Comparison of ENCODE assay signal across 8 cellular contexts in the genomic region with DNA sequence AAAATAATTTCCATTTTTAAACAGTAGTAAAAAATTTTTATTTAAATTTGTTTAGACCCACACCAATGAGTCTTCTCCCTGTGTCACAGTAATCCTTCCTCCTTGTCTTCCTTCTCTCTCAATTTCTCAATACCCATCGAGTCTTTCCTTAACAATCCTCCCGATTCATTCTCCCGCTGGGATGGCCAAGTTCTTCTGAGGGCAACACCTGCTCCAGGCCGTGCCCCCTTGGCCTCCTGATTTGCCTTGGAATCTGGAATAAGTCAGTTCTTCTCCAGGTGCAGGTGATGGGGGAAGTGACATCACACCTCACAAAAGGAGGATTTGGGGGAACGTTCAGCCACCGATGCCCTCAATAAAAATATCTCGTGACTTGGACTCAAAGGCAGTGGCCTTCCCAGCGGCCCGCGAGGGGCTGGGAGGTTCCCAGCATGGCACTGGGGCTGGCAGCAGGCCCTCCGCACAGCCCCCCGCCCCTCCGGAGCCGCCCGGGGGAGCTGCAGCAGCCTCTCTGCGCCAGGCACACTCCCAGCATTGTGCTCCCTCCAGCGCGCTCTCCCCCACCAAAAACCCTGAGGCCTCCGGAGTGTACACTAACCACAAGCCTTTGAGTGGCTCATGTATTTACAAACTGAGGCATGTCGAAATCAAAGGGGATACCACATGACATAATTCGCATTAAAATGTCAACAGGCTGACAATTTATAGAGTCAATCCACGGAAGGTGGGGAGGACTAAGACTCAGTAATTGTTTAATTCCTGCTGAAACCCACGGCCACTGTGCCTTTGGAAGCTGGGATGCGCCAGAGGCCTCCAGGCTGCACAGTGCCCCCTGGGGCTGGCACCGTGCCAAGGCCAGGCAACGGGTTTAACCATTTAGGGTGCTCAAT.
DNase-seq lines count a peak whose midpoint lies in the region; FAIRE-seq and TF ChIP-seq lines count a peak whose summit lies in the region.

No MANE protein-coding gene starts in this region.

- no peak; the same call in 1 of the 2 replicates for TF ChIP-seq CTCF in AG09319 (IDR thresholded peaks at IDR 0.05; ENCODE audit: low read depth, low read length)
- no peak for TF ChIP-seq CTCF in keratinocyte (optimal IDR thresholded peaks at IDR 0.05 in 1 of 3, IDR thresholded peaks at IDR 0.05 in 1 of 3, conservative IDR thresholded peaks at IDR 0.05 in 1 of 3; ENCODE audit: extremely low read depth in 1 of 3, insufficient read depth in 2 of 3, low read length in 3 of 3)

- H3K36me3 ChIP-seq in keratinocyte (ENCODE audit: control insufficient read depth in 2 of 2, extremely low read depth in 1 of 2, insufficient read depth in 2 of 2, low read length in 2 of 2), result no peaks in the 10 kb centered on the region

- peak overlapping the region; percentile 70 for H3K4me2 ChIP-seq in keratinocyte (ENCODE audit: control insufficient read depth, extremely low read depth, insufficient read depth, low read depth, low read length)

- peaks cover 7% of the 10 kb centered on the region for H3K4me1 ChIP-seq in keratinocyte (ENCODE audit: control insufficient read depth, extremely low read depth, insufficient read depth, low read length)

- no peak overlapping the region for H3K9ac ChIP-seq in keratinocyte (ENCODE audit: control insufficient read depth, extremely low read depth, insufficient read depth, low read length)

- peaks cover 25% of the 10 kb centered on the region for H3K27me3 ChIP-seq in keratinocyte (ENCODE audit: control insufficient read depth, extremely low read depth, insufficient read depth, low read length)

- TF ChIP-seq POLR2A in GM12891 (IDR thresholded peaks at IDR 0.05; ENCODE audit: low read depth, low read length), result no peak

- H4K20me1 ChIP-seq in keratinocyte (ENCODE audit: control insufficient read depth, extremely low read depth, insufficient read depth, low read length), result peaks cover 18% of the 10 kb centered on the region

- dilution Hi-C loops in keratinocyte (cut with MboI; ENCODE audit: extremely low pct_ligation_motif_present, low sequenced_read_pairs), result no loop called here

- no peak overlapping the region for H2AFZ ChIP-seq in keratinocyte (ENCODE audit: control insufficient read depth, low read length)

- in situ Hi-C loops in KBM-7 (cut with MboI; ENCODE audit: low pct_unique_long_range_greater_than_20kb, low sequenced_read_pairs), result no loop called here

- no peak for FAIRE-seq in keratinocyte (lab: Jason Lieb, UNC)
- no peak for FAIRE-seq in GM12891 (lab: Jason Lieb, UNC)

- H3K79me2 ChIP-seq in keratinocyte (ENCODE audit: control insufficient read depth, insufficient read depth, low read length), result no peaks in the 10 kb centered on the region

- H3K9me3 ChIP-seq in keratinocyte (ENCODE audit: control insufficient read depth, low read depth, low read length), result no peaks in the 10 kb centered on the region

- H3K4me3 ChIP-seq in keratinocyte (ENCODE audit: control insufficient read depth in 2 of 3, extremely low read depth in 1 of 3, insufficient read depth in 2 of 3, low read depth in 1 of 3, low read length in 3 of 3), result peak overlapping the region in 2 of 3 experiments; percentile 7 to 30

- no peak overlapping the region for H3K27ac ChIP-seq in keratinocyte (ENCODE audit: control insufficient read depth, insufficient read depth, low read length)

- H3K9me1 ChIP-seq in keratinocyte (ENCODE audit: control insufficient read depth, extremely low read depth, insufficient read depth, low read length), result no peaks in the 10 kb centered on the region

- DNase-seq in AG09319 (ENCODE audit: extremely low read depth, low read depth), result peak; percentile 29
- DNase-seq in KBM-7, result peak; percentile 75
- peak; percentile 87 to 94 for DNase-seq in SHP77 (lab: John Stamatoyannopoulos, UW)
- DNase-seq in keratinocyte (ENCODE audit: low read depth, low spot score), result peak; percentile 42
- DNase-seq in GM12891 (ENCODE audit: insufficient read length, low spot score), result no peak
- no peak for DNase-seq in HUDEP-2 (lab: John Stamatoyannopoulos, UW; ENCODE audit: unreplicated experiment in 76 of 76)
- no peak for DNase-seq in T-helper 9 cell
- DNase-seq in stimulated activated CD8-positive, alpha-beta memory T cell treated with anti-CD3 and anti-CD28 coated beads, Interleukin-4, amount 100 ng/mL, for 48 hours, result no peak

TF ChIP-seq in GM12891, 5 proteins besides CTCF, POLR2A, EP300 and RAD21:
- TF ChIP-seq TAF1 (IDR thresholded peaks at IDR 0.05; ENCODE audit: low read depth, low read length) (no peak), PAX5 (IDR thresholded peaks at IDR 0.05; ENCODE audit: insufficient read depth, low read length, severe bottlenecking) (no peak), SPI1 (IDR thresholded peaks at IDR 0.05; ENCODE audit: low read depth, low read length) (no peak), POLR2AphosphoS5 (IDR thresholded peaks at IDR 0.05; ENCODE audit: low read depth, low read length) (no peak), POU2F2 (IDR thresholded peaks at IDR 0.05; ENCODE audit: low read depth, low read length) (no peak)

Comparison
In these comparisons a context has a peak if more than half of its experiments do, and no peak if none do; other contexts are left out.
1. DNase-seq: peak in AG09319 (single experiment), KBM-7 (single experiment), SHP77 (2 of 2) and keratinocyte (single experiment); none in GM12891 (single experiment), HUDEP-2 (0 of 76), T-helper 9 cell (single experiment) and stimulated activated CD8-positive, alpha-beta memory T cell treated with anti-CD3 and anti-CD28 coated beads, Interleukin-4, amount 100 ng/mL, for 48 hours (single experiment).